ENCODE assay signal across 16 cellular contexts in genomic region chr18:45086777-45087176, GRCh38.
"Had no signal": no experiment of that assay in that cellular context is flagged by ENCODE, and none has a peak within 500 bp of the region (broad histone marks: within the 10 kb centered on the region; RNA-seq: fewer than 3 reads in every experiment).

No MANE protein-coding gene starts in this region.

- H3K4me3 Mint-ChIP-seq: dendritic cell treated with granulocyte-macrophage colony-stimulating factor and Interleukin-4, amounts not matched to agents 40 ng/mL and 50 ng/mL, for 4 days; effector memory CD8-positive, alpha-beta T cell; memory B cell; naive B cell; nephron had no signal

- H3K27me3 Mint-ChIP-seq: memory B cell had no signal

- DNase-seq: effector memory CD8-positive, alpha-beta T cell; esophagus squamous epithelium; foreskin fibroblast; glutamatergic neuron; islet precursor cell; naive B cell; posterior cingulate gyrus; spleen; stimulated activated naive CD4-positive, alpha-beta T cell treated with Interleukin-2 at 50 U/mL for 16 hours had no signal

- H3K27me3 ChIP-seq: esophagus squamous epithelium, gastroesophageal sphincter, neutrophil, spleen had no signal

- H3K4me1 ChIP-seq: esophagus squamous epithelium had no signal

- H3K9me3 Mint-ChIP-seq: nephron had no signal

- H3K27ac Mint-ChIP-seq: dendritic cell treated with granulocyte-macrophage colony-stimulating factor and Interleukin-4, amounts not matched to agents 40 ng/mL and 50 ng/mL, for 4 days; effector memory CD8-positive, alpha-beta T cell; memory B cell; nephron had no signal

- H3K4me3 ChIP-seq: esophagus squamous epithelium, gastroesophageal sphincter, spleen had no signal

- H3K27ac ChIP-seq: esophagus squamous epithelium, gastroesophageal sphincter, neutrophil, spleen had no signal

- H3K36me3 ChIP-seq: esophagus squamous epithelium, gastroesophageal sphincter, neutrophil, spleen had no signal

- ATAC-seq: effector memory CD8-positive, alpha-beta T cell; gastroesophageal sphincter; left lobe of liver; sciatic nerve had no signal

- H3K9me3 ChIP-seq: esophagus squamous epithelium, gastroesophageal sphincter, neutrophil had no signal
